Comparison of ENCODE assay signal across 17 cellular contexts in genomic region chr5:151168602-151169344, GRCh38. TPM values are rescaled to one million over a fixed set of nuclear protein-coding genes. Genes with fewer than 3 reads are reported as not detected.
DNase-seq lines count a peak whose midpoint lies in the region; ATAC-seq and TF ChIP-seq lines count a peak whose summit lies in the region.
"Had no signal": no experiment of that assay in that cellular context is flagged by ENCODE, and none has a peak within 500 bp of the region (broad histone marks: within the 10 kb centered on the region; RNA-seq: fewer than 3 reads in every experiment).

No MANE protein-coding gene starts in this region.

- H3K4me1 Mint-ChIP-seq in chondrocyte (ENCODE audit: low read depth), result peaks cover 5% of the 10 kb centered on the region
- H3K4me1 Mint-ChIP-seq in natural killer cell, result peaks cover 17 to 21% of the 10 kb centered on the region in 2 donors

- no peaks in the 10 kb centered on the region for H3K27me3 ChIP-seq in cardiac muscle cell

- no peaks in the 10 kb centered on the region for H3K36me3 Mint-ChIP-seq in chondrocyte (ENCODE audit: low read depth)
- H3K36me3 Mint-ChIP-seq in natural killer cell, result no peaks in the 10 kb centered on the region
- H3K36me3 Mint-ChIP-seq: CD14-positive monocyte had no signal

- TF ChIP-seq CTCF in cardiac muscle cell (IDR thresholded peaks at IDR 0.05; ENCODE audit: low read depth, low read length), result no peak
- TF ChIP-seq CTCF in chondrocyte (IDR thresholded peaks at IDR 0.05), result no peak
- TF ChIP-seq CTCF in natural killer cell (IDR thresholded peaks at IDR 0.05), result no peak

- peak overlapping the region; percentile 20 for H3K27ac Mint-ChIP-seq in chondrocyte (ENCODE audit: unreplicated experiment)
- peak overlapping the region in 1 of 2 donors; percentile 44 for H3K27ac Mint-ChIP-seq in natural killer cell
- H3K27ac Mint-ChIP-seq: CD14-positive monocyte had no signal

- no peaks in the 10 kb centered on the region for H3K36me3 ChIP-seq in cardiac muscle cell

- no peaks in the 10 kb centered on the region for H3K9me3 Mint-ChIP-seq in chondrocyte (ENCODE audit: low read depth)
- no peaks in the 10 kb centered on the region for H3K9me3 Mint-ChIP-seq in natural killer cell
- H3K9me3 Mint-ChIP-seq: CD14-positive monocyte had no signal

- peak overlapping the region; percentile 87 for H3K27ac ChIP-seq in cardiac muscle cell
- H3K27ac ChIP-seq: GM23248 had no signal

- no peaks in the 10 kb centered on the region for H3K9me3 ChIP-seq in cardiac muscle cell (ENCODE audit: low read depth)
- H3K9me3 ChIP-seq: SK-N-SH had no signal

- DNase-seq in cardiac muscle cell (ENCODE audit: low read depth in 1 of 2, low spot score in 1 of 2) (peak in 1 of 2 donors; percentile 56), Right ventricle myocardium inferior (ENCODE audit: missing footprints) (no peak), chondrocyte (ENCODE audit: low spot score) (no peak), posterior vena cava (ENCODE audit: low spot score) (peak; percentile 38), NOMO-1 (lab: John Stamatoyannopoulos, UW; ENCODE audit: unreplicated experiment in 2 of 2) (no peak), natural killer cell (no peak)
- DNase-seq: GM23248, MM.1S, NCI-H1105, NCI-H1694, NCI-H524, SHP77, SK-N-SH had no signal

- ATAC-seq in Right ventricle myocardium inferior (no peak), natural killer cell (no peak), GM18517 (IDR thresholded peaks at IDR 0.05; ENCODE audit: unreplicated experiment) (no peak), GM19395 (IDR thresholded peaks at IDR 0.05; ENCODE audit: unreplicated experiment) (no peak)

- H3K4me3 Mint-ChIP-seq in chondrocyte (ENCODE audit: unreplicated experiment), result no peak overlapping the region
- H3K4me3 Mint-ChIP-seq in natural killer cell, result no peak overlapping the region
- H3K4me3 Mint-ChIP-seq: CD14-positive monocyte had no signal

- intact Hi-C loops in Right ventricle myocardium inferior (cut with DNase I), result loop anchor here (5.0 kb wide), 2 partner anchors 166 to 366 kb away; no protein-coding TSS in a partner anchor
- intact Hi-C loops in posterior vena cava (cut with DNase I), result no loop called here
- intact Hi-C loops in natural killer cell (cut with micrococcal nuclease), result no loop called here

- H3K27me3 Mint-ChIP-seq in chondrocyte (ENCODE audit: low read depth), result peaks cover 6% of the 10 kb centered on the region
- H3K27me3 Mint-ChIP-seq in natural killer cell (ENCODE audit: low read depth in 2 of 2), result no peaks in the 10 kb centered on the region

- no peak overlapping the region for H3K4me3 ChIP-seq in cardiac muscle cell
- H3K4me3 ChIP-seq: GM23248 had no signal

- H3K4me1 ChIP-seq in cardiac muscle cell (ENCODE audit: low read depth), result peaks cover 26% of the 10 kb centered on the region

RNA-seq across cellular contexts. Expression of gene ANXA6, which starts 11.2 kb away (rescaled TPM):
- total RNA-seq in cardiac muscle cell (628 and 658 TPM in 2 replicates), Right ventricle myocardium inferior (222 TPM), chondrocyte (333 to 456 TPM (median 450 TPM) in 3 replicates), posterior vena cava (100 to 1,000 TPM; 328 to 430 TPM), natural killer cell (100 to 1,000 TPM; 504 to 629 (median 535) TPM)
- 404 and 448 TPM in 2 replicates for polyA plus RNA-seq in cardiac muscle cell

RNA-seq across cellular contexts. Expression of gene CCDC69, which starts 55.1 kb away (rescaled TPM):
- 85.4 and 104 TPM in 2 replicates for total RNA-seq in cardiac muscle cell
- polyA plus RNA-seq in cardiac muscle cell, result 70.4 and 102 TPM in 2 replicates
- 181 TPM for total RNA-seq in Right ventricle myocardium inferior
- 1.2 to 1.5 TPM (median 1.3 TPM) in 3 replicates for total RNA-seq in chondrocyte
- total RNA-seq in posterior vena cava, result 10 to 100 TPM; 70.6 to 72.4 TPM
- 100 to 1,000 TPM; 181 to 227 (median 204) TPM for total RNA-seq in natural killer cell
- total RNA-seq: A673 had no signal

Comparison
In these comparisons a context has a peak if more than half of its experiments do, and no peak if none do; other contexts are left out.
1. RNA of gene CCDC69, which starts 55.1 kb away (total RNA-seq): 181 to 227 TPM in natural killer cell, 181 TPM in Right ventricle myocardium inferior (single experiment), 85.4 to 104 TPM in cardiac muscle cell and 70.6 to 72.4 TPM in posterior vena cava; 1.2 to 1.5 TPM in chondrocyte; every median in the first group is over 10 times any median in the second.